In the genomic region with DNA sequence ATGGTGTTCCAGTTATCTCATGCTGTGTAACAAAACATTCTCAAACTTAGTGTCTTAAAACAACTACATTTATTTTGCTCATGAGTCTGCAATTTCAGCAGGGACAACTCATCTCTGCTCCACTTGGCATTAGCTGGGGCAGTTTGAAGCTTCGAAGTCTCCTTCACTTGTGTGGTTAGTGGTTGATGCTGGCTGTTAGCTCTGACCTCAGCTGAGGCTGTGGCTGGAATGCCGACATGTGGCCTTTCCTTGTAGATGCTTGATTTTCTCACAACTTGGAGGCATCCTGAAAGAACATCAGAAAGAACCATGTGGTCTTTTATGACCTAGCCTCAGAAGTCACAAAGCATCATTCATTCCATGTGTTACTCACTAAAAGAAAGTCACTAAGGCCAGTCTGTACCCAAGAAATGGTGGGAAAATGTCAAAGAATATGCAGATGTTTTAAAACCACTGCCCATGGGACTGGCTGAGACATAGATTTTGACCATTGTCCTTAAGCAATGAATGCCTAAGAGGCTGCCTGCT, we compare ENCODE assay signal across 11 cellular contexts. TPM values are rescaled to one million over a fixed set of nuclear protein-coding genes. Genes with fewer than 3 reads are reported as not detected.
DNase-seq lines count a peak whose midpoint lies in the region; FAIRE-seq and TF ChIP-seq lines count a peak whose summit lies in the region.
"Had no signal": no experiment of that assay in that cellular context is flagged by ENCODE, and none has a peak within 500 bp of the region (broad histone marks: within the 10 kb centered on the region; RNA-seq: fewer than 3 reads in every experiment).

No MANE protein-coding gene starts in this region.

- H2BK15ac ChIP-seq in neuronal stem cell (ENCODE audit: low read length) = no peak overlapping the region

- H3K79me2 ChIP-seq in Loucy (ENCODE audit: insufficient read depth, low read length) = peaks cover 12% of the 10 kb centered on the region
- H3K79me2 ChIP-seq in neural progenitor cell (ENCODE audit: low read depth) = peaks cover 14% of the 10 kb centered on the region

- peaks cover 13% of the 10 kb centered on the region for H3K27me3 Mint-ChIP-seq in neural progenitor cell (ENCODE audit: insufficient read depth, low read depth)

- H3K4me3 ChIP-seq in Loucy (ENCODE audit: low read length, poor library complexity, severe bottlenecking) = no peak overlapping the region
- H3K4me3 ChIP-seq in neuronal stem cell (ENCODE audit: low read length in 2 of 2) = no peak overlapping the region
- no peak overlapping the region for H3K4me3 ChIP-seq in neural progenitor cell
- no peak overlapping the region for H3K4me3 ChIP-seq in small intestine (ENCODE audit: low read depth in 1 of 2, low read length in 2 of 2)
- H3K4me3 ChIP-seq: thoracic aorta had no signal

- no peak overlapping the region for H2BK120ac ChIP-seq in neuronal stem cell (ENCODE audit: low read depth, low read length)

- no CpG with 5 or more reads among the region's 2 CpGs for WGBS in neuronal stem cell (ENCODE audit: extremely low coverage in 2 of 2, insufficient read length in 2 of 2, insufficient replicate concordance in 1 of 2), 2 donors
- WGBS in small intestine, 3 donors = 79 to 89% (median 80%) methylated on average over 2 of the region's 2 CpGs

- no peaks in the 10 kb centered on the region; the same call in 1 of the 2 replicates for H3F3A ChIP-seq in Loucy (ENCODE audit: low read depth)
- peaks cover 17% of the 10 kb centered on the region for H3F3A ChIP-seq in neural progenitor cell (ENCODE audit: low read depth)

- no peak overlapping the region for H3K27ac ChIP-seq in neuronal stem cell (replicated peaks; ENCODE audit: low read length)
- no peak overlapping the region for H3K27ac ChIP-seq in neural progenitor cell
- no peak overlapping the region for H3K27ac ChIP-seq in small intestine (ENCODE audit: low read depth in 1 of 2, low read length in 1 of 2)
- H3K27ac ChIP-seq: thoracic aorta had no signal

- peaks cover 3% of the 10 kb centered on the region for H3K9me3 Mint-ChIP-seq in neural progenitor cell
- H3K9me3 Mint-ChIP-seq: nephron had no signal

- H2BK5ac ChIP-seq in neuronal stem cell (ENCODE audit: low read length) = no peak overlapping the region

- H3K36me3 ChIP-seq in Loucy (ENCODE audit: insufficient read depth, low read length) (no peaks in the 10 kb centered on the region), neuronal stem cell (replicated peaks in 1 of 2; ENCODE audit: control insufficient read depth in 2 of 2, insufficient read depth in 2 of 2, low read length in 2 of 2) (peaks cover 0 to 4% of the 10 kb centered on the region in 2 donors), neural progenitor cell (no peaks in the 10 kb centered on the region), small intestine (ENCODE audit: control insufficient read depth in 2 of 2, insufficient read depth in 2 of 2, low read length in 2 of 2) (no peaks in the 10 kb centered on the region)
- H3K36me3 ChIP-seq: thoracic aorta had no signal

- H3K9ac ChIP-seq in Loucy (ENCODE audit: low read depth, low read length, poor library complexity, severe bottlenecking) = no peak overlapping the region
- no peak overlapping the region for H3K9ac ChIP-seq in neuronal stem cell (ENCODE audit: low read depth, low read length, poor library complexity)
- no peak overlapping the region for H3K9ac ChIP-seq in neural progenitor cell

- H3K14ac ChIP-seq in neuronal stem cell (ENCODE audit: low read length) = no peak overlapping the region

- H3K4me2 ChIP-seq in Loucy (ENCODE audit: low read depth, low read length, poor library complexity, severe bottlenecking) = no peak overlapping the region
- H3K4me2 ChIP-seq in neuronal stem cell (ENCODE audit: insufficient read depth, low read length, poor library complexity, severe bottlenecking) = no peak overlapping the region
- H3K4me2 ChIP-seq in neural progenitor cell = no peak overlapping the region

- H3K4me1 ChIP-seq in Loucy (ENCODE audit: insufficient read depth, low read length, poor library complexity, severe bottlenecking) = peaks cover 21% of the 10 kb centered on the region
- H3K4me1 ChIP-seq in neuronal stem cell (ENCODE audit: control insufficient read depth in 2 of 2, insufficient read depth in 1 of 2, low read depth in 1 of 2, low read length in 2 of 2) = peaks cover 0 to 4% of the 10 kb centered on the region in 2 donors
- H3K4me1 ChIP-seq in neural progenitor cell = no peaks in the 10 kb centered on the region
- H3K4me1 ChIP-seq in small intestine (ENCODE audit: control insufficient read depth in 2 of 2, insufficient read depth in 1 of 2, low read depth in 1 of 2, low read length in 1 of 2) = peaks cover 0 to 3% of the 10 kb centered on the region in 2 donors

- FAIRE-seq in small intestine (lab: Jason Lieb, UNC) = no peak

- peaks cover 3% of the 10 kb centered on the region for H3K79me1 ChIP-seq in neuronal stem cell (ENCODE audit: low read depth, low read length)

- no peak for TF ChIP-seq CTCF in Loucy (conservative IDR thresholded peaks at IDR 0.05; ENCODE audit: low read length)
- no peak for TF ChIP-seq CTCF in neural progenitor cell (IDR thresholded peaks at IDR 0.05)

- no peaks in the 10 kb centered on the region for H3K27me3 ChIP-seq in Loucy (ENCODE audit: insufficient read depth, low read length, poor library complexity, severe bottlenecking)
- peaks cover 0 to 16% (median 0%) of the 10 kb centered on the region in 3 experiments for H3K27me3 ChIP-seq in neuronal stem cell (ENCODE audit: control insufficient read depth in 3 of 3, insufficient read depth in 3 of 3, low read depth in 1 of 3, low read length in 3 of 3)
- H3K27me3 ChIP-seq in neural progenitor cell = peaks cover 11% of the 10 kb centered on the region
- no peaks in the 10 kb centered on the region for H3K27me3 ChIP-seq in small intestine (ENCODE audit: control insufficient read depth in 2 of 2, insufficient read depth in 2 of 2, low read length in 2 of 2)

- H4K20me1 ChIP-seq in Loucy (ENCODE audit: insufficient read depth, low read length, poor library complexity, severe bottlenecking) (peaks cover 9% of the 10 kb centered on the region), neural progenitor cell (ENCODE audit: low read depth) (peaks cover 7% of the 10 kb centered on the region)

- H3K36me3 Mint-ChIP-seq in neural progenitor cell = no peaks in the 10 kb centered on the region

- no peak overlapping the region for H3K4me3 Mint-ChIP-seq in neural progenitor cell

- H4K8ac ChIP-seq in neuronal stem cell (ENCODE audit: low read depth, low read length) = no peak overlapping the region

- no peak overlapping the region for H2BK12ac ChIP-seq in neuronal stem cell (ENCODE audit: low read length)

- H3K9me2 ChIP-seq in Loucy (replicated peaks; ENCODE audit: low read depth, low read length) = no peaks in the 10 kb centered on the region

- DNase-seq in Daoy (ENCODE audit: low read depth) (peak; percentile 23), brain pericyte (ENCODE audit: low read depth, low spot score) (peak; percentile 60), neuronal stem cell (ENCODE audit: low spot score) (no peak), neural progenitor cell (ENCODE audit: low spot score) (no peak), HPDE6-E6E7 (ENCODE audit: extremely low spot score) (no peak), small intestine (no peak)
- DNase-seq in central memory CD4-positive, alpha-beta T cell = no peak
- DNase-seq: NCI-H1694 treated with DMSO at 0.1 percent for 48 hours had no signal

- H3K27ac Mint-ChIP-seq in neural progenitor cell = no peak overlapping the region

- H3K4me1 Mint-ChIP-seq in neural progenitor cell = peaks cover 14% of the 10 kb centered on the region

- no peaks in the 10 kb centered on the region for H3K9me3 ChIP-seq in Loucy (ENCODE audit: insufficient read depth, low read depth, low read length)
- H3K9me3 ChIP-seq in neuronal stem cell (replicated peaks in 1 of 2; ENCODE audit: control insufficient read depth in 2 of 2, insufficient read depth in 1 of 2, low read depth in 1 of 2, low read length in 2 of 2) = peaks cover 0 to 2% of the 10 kb centered on the region in 2 donors
- H3K9me3 ChIP-seq in neural progenitor cell (ENCODE audit: low read depth) = no peaks in the 10 kb centered on the region
- H3K9me3 ChIP-seq in small intestine (ENCODE audit: control insufficient read depth, low read depth) = no peaks in the 10 kb centered on the region
- H3K9me3 ChIP-seq: thoracic aorta had no signal

- H2AK5ac ChIP-seq in neuronal stem cell (ENCODE audit: low read depth, low read length) = no peak overlapping the region

- H4K91ac ChIP-seq in neuronal stem cell (ENCODE audit: low read depth, low read length, poor library complexity) = no peak overlapping the region

- no peak overlapping the region for H3K4ac ChIP-seq in neuronal stem cell (ENCODE audit: low read length)

- no peak overlapping the region for H3K23ac ChIP-seq in neuronal stem cell (ENCODE audit: low read depth, low read length, poor library complexity)

- peak overlapping the region; percentile 68 for H3K18ac ChIP-seq in neuronal stem cell (ENCODE audit: low read length)

- H2AFZ ChIP-seq in Loucy (ENCODE audit: low read length) = peak overlapping the region; percentile 10; the same call in 1 of the 2 replicates
- no peak overlapping the region for H2AFZ ChIP-seq in neuronal stem cell (ENCODE audit: low read length)
- H2AFZ ChIP-seq in neural progenitor cell (replicated peaks) = no peak overlapping the region

RNA-seq across cellular contexts. Expression of a gene that starts 3.8 kb away (rescaled TPM):
- total RNA-seq in Daoy (2014; rRNA removed; shearing (Covaris generic)) = 5,141 and 5,751 TPM in 2 replicates
- polyA plus RNA-seq in neuronal stem cell (2013, experiment 1 of 2) = 1,798 TPM
- 1,767 TPM for polyA plus RNA-seq in neuronal stem cell (2013, experiment 2 of 2)
- total RNA-seq in neural progenitor cell (ENCODE audit: low replicate concordance) = 1,687 and 2,248 TPM in 2 replicates
- polyA plus RNA-seq in small intestine = 1,000 to 10,000 TPM; 2,319 to 3,566 (median 2,983) TPM

RNA-seq across cellular contexts. Expression of a gene that starts 20.8 kb away (rescaled TPM):
- 4.4 and 4.7 TPM in 2 replicates for total RNA-seq in Daoy (2014; rRNA removed; shearing (Covaris generic))
- 11.7 TPM for polyA plus RNA-seq in neuronal stem cell (2013, experiment 1 of 2)
- polyA plus RNA-seq in neuronal stem cell (2013, experiment 2 of 2) = 11.8 TPM
- 1.7 and 2.0 TPM in 2 replicates for total RNA-seq in neural progenitor cell (ENCODE audit: low replicate concordance)
- polyA plus RNA-seq in small intestine = 10 to 100 TPM in 1 of 3 donors, 1 to 10 TPM in 2; 2.0 to 25.6 (median 2.7) TPM

Comparison
In these comparisons a context has a peak if more than half of its experiments do, and no peak if none do; other contexts are left out.
1. DNase-seq: peak in Daoy (single experiment) and brain pericyte (single experiment); none in neuronal stem cell (single experiment), neural progenitor cell (single experiment), HPDE6-E6E7 (single experiment), small intestine (single experiment) and central memory CD4-positive, alpha-beta T cell (single experiment).